In the genomic region with DNA sequence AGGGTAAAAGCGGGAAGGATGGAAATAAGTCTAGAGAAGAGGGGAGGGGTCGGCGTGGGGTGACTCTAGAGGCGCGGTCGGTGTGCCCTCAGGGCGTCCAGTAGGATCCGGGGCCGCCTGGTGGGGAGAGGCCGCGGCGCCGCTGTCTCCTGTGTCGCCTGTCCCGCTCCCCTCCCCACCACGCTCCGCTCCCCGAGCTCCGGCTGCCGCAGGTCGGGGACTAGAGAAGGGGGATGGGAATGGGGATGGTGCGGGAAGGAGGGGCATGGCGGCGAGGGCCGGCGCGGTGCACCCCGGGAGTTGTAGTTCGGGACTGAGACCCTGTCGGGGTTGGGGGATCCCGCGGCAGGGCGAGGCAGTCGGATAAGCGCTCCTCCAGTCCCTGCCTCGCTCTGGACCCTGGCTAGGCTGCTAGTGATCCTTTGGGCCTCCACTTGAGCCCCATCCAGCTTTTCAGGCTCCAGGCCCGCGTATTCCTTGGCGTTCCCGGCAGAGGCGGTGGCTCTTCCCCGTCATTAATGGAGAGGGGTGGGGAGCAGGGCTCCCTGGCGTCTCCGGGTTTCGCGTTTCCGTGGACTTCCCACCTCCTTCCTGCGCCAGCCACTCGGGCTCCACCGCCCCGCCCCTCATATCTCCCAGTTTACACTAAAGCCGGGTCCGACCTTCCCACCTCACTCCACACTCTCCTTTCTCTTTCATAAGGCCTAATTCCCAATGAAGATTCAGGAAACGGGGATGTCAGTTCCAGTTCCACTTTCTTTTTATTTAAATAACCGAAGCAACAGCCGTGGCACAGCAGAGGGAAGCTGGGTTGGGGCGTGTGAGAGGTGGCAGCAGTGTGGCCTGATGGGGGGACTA, we compare ENCODE assay signal across 8 cellular contexts. TPM values are rescaled to one million over a fixed set of nuclear protein-coding genes. Genes with fewer than 3 reads are reported as not detected.
A peak's percentile ranks its signal among the peaks of the same experiment; 100 is the strongest.
DNase-seq lines count a peak whose midpoint lies in the region; ATAC-seq and TF ChIP-seq lines count a peak whose summit lies in the region.

A gene with protein sequence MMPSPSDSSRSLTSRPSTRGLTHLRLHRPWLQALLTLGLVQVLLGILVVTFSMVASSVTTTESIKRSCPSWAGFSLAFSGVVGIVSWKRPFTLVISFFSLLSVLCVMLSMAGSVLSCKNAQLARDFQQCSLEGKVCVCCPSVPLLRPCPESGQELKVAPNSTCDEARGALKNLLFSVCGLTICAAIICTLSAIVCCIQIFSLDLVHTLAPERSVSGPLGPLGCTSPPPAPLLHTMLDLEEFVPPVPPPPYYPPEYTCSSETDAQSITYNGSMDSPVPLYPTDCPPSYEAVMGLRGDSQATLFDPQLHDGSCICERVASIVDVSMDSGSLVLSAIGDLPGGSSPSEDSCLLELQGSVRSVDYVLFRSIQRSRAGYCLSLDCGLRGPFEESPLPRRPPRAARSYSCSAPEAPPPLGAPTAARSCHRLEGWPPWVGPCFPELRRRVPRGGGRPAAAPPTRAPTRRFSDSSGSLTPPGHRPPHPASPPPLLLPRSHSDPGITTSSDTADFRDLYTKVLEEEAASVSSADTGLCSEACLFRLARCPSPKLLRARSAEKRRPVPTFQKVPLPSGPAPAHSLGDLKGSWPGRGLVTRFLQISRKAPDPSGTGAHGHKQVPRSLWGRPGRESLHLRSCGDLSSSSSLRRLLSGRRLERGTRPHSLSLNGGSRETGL (minus strand): TSS at position 241 of the 858 bp plus-strand sequence. CDS start 606 bp downstream, outside the sequence.

- peak within 1 kb of the TSS; percentile 55; the same call in 1 of the 2 replicates for H3K56ac ChIP-seq in IMR-90 (ENCODE audit: extremely low read depth, insufficient read depth, low read length)

- no peak for TF ChIP-seq RAD21 in IMR-90 (IDR thresholded peaks at IDR 0.05; ENCODE audit: low read length)

- H3K4me1 ChIP-seq in IMR-90 (ENCODE audit: control insufficient read depth, insufficient read depth, low read length) = peaks cover 17% of the 10 kb centered on the region
- peaks cover 11 to 18% of the 10 kb centered on the region in 2 donors for H3K4me1 ChIP-seq in esophagus (ENCODE audit: control insufficient read depth in 2 of 2, insufficient read depth in 2 of 2, low read length in 1 of 2)
- peaks cover 12 to 19% of the 10 kb centered on the region in 2 donors for H3K4me1 ChIP-seq in mucosa of rectum (ENCODE audit: control insufficient read depth in 2 of 2, insufficient read depth in 2 of 2, low read length in 2 of 2)

- no peak within 1 kb of the TSS; the same call in 2 of the 3 replicates for H2BK15ac ChIP-seq in IMR-90 (ENCODE audit: low read depth, low read length)

- H3K9ac ChIP-seq in IMR-90 (ENCODE audit: low read depth, low read length) (peak within 1 kb of the TSS; percentile 73), mucosa of rectum (ENCODE audit: low read depth in 1 of 2, low read length in 2 of 2) (peak within 1 kb of the TSS; percentile 89 to 94)

- H2AK9ac ChIP-seq in IMR-90 (replicated peaks; ENCODE audit: low read depth, low read length, poor library complexity) = peak within 1 kb of the TSS; percentile 99

- peak within 1 kb of the TSS; percentile 94 for H4K5ac ChIP-seq in IMR-90 (ENCODE audit: low read depth, low read length)

- peak within 1 kb of the TSS; percentile 17 to 99; a peak in 3 of 4 replicates for H4K8ac ChIP-seq in IMR-90 (ENCODE audit: low read depth in 2 of 2, low read length in 2 of 2)

- 8% methylated on average over 16 of the region's 57 CpGs; no CpG with 5 or more reads in 1 of the 2 experiments for WGBS in IMR-90 (ENCODE audit: extremely low coverage in 2 of 2, insufficient read length in 1 of 2), 2 experiments
- WGBS in esophagus, 2 donors = 3 to 4% methylated on average over 49 to 57 of the region's 57 CpGs

- H3K27me3 ChIP-seq in IMR-90 (ENCODE audit: control insufficient read depth, insufficient read depth, low read length) (no peaks in the 10 kb centered on the region), esophagus (ENCODE audit: control insufficient read depth in 1 of 2, insufficient read depth in 2 of 2, low read length in 2 of 2) (no peaks in the 10 kb centered on the region), mucosa of rectum (ENCODE audit: control insufficient read depth in 2 of 2, insufficient read depth in 2 of 2, low read length in 2 of 2) (no peaks in the 10 kb centered on the region)

- ATAC-seq in GM18907 (IDR thresholded peaks at IDR 0.05; ENCODE audit: unreplicated experiment) (peak; percentile 57), IMR-90 (ENCODE audit: low read depth) (peak; percentile 86)

- peak within 1 kb of the TSS; percentile 97 for H2AK5ac ChIP-seq in IMR-90 (ENCODE audit: low read depth, low read length)

- DNase-seq in ACHN = peak; percentile 86
- peak; percentile 78 for DNase-seq in IMR-90
- DNase-seq in activated T-cell treated with anti-CD3 and anti-CD28 coated beads, Interleukin-2, amount 50 U/mL, for 48 hours = peak; percentile 84 to 88
- DNase-seq in stimulated activated CD8-positive, alpha-beta memory T cell treated with anti-CD3 and anti-CD28 coated beads, Interleukin-7, amount 100 ng/mL, for 48 hours (ENCODE audit: extremely low read depth in 1 of 2, low read depth in 1 of 2) = peak; percentile 60 to 69

- H3K27ac ChIP-seq in IMR-90 (ENCODE audit: insufficient read depth, low read length) (peak within 1 kb of the TSS; percentile 86), esophagus (ENCODE audit: low read depth in 2 of 2, low read length in 1 of 2) (peak within 1 kb of the TSS; percentile 97 to 99), mucosa of rectum (ENCODE audit: low read depth in 2 of 2, low read length in 2 of 2) (peak within 1 kb of the TSS; percentile 94 to 95)

- H3K4ac ChIP-seq in IMR-90 (ENCODE audit: low read depth, low read length) = peak within 1 kb of the TSS; percentile 99

- H2BK5ac ChIP-seq in IMR-90 (ENCODE audit: low read depth, low read length, poor library complexity, severe bottlenecking) = peak within 1 kb of the TSS; percentile 88

- peak within 1 kb of the TSS; percentile 66 for H3K18ac ChIP-seq in IMR-90 (ENCODE audit: low read depth, low read length)

- H2BK120ac ChIP-seq in IMR-90 (ENCODE audit: low read depth, low read length) = peak within 1 kb of the TSS; percentile 96

- H3K14ac ChIP-seq in IMR-90 (replicated peaks; ENCODE audit: low read depth, low read length) = peak within 1 kb of the TSS; percentile 94

- peak within 1 kb of the TSS; percentile 75; the same call in 1 of the 2 replicates for H2BK20ac ChIP-seq in IMR-90 (ENCODE audit: low read depth, low read length)

- peaks cover 4% of the 10 kb centered on the region for H3K9me1 ChIP-seq in IMR-90 (ENCODE audit: insufficient read depth, low read length)

- no peaks in the 10 kb centered on the region for H4K20me1 ChIP-seq in IMR-90 (ENCODE audit: insufficient read depth, low read length)

- TF ChIP-seq CTCF in IMR-90 (conservative IDR thresholded peaks at IDR 0.05; ENCODE audit: low read depth, low read length) = no peak

- CTCF ChIA-PET in IMR-90 (lab: Yijun Ruan, JAX) = interaction anchor here (0.6 kb wide), 1 partner anchor 725 kb away, joined by 3 read pairs; no protein-coding TSS in a partner anchor

- BruUV-seq in IMR-90 (replicated peaks; lab: Mats Ljungman, UMichigan) = no TSS peak

- dilution Hi-C loops in IMR-90 (cut with HindIII; ENCODE audit: low sequenced_read_pairs, unreplicated experiment) = no loop called here

- H3K79me1 ChIP-seq in IMR-90 (ENCODE audit: low read depth in 1 of 2, low read length in 2 of 2) = peaks cover 16 to 47% of the 10 kb centered on the region in 2 experiments

- peak within 1 kb of the TSS; percentile 98 for H2AFZ ChIP-seq in IMR-90 (replicated peaks; ENCODE audit: low read length, poor library complexity)

- intact Hi-C loops in IMR-90 (cut with micrococcal nuclease) = no loop called here

- peak within 1 kb of the TSS; percentile 99 for H3K23ac ChIP-seq in IMR-90 (ENCODE audit: low read depth, low read length)

- TF ChIP-seq POLR2A in IMR-90 (IDR thresholded peaks at IDR 0.05; ENCODE audit: low read depth, low read length) = 0 out of 2 replicates have a peak, but pooled peaks have one; percentile 33

- no peaks in the 10 kb centered on the region for H3K9me3 ChIP-seq in IMR-90 (ENCODE audit: control insufficient read depth, insufficient read depth, low read length)
- H3K9me3 ChIP-seq in esophagus (ENCODE audit: control insufficient read depth in 2 of 2, insufficient read depth in 1 of 2, low read depth in 1 of 2, low read length in 1 of 2) = no peaks in the 10 kb centered on the region
- no peaks in the 10 kb centered on the region for H3K9me3 ChIP-seq in mucosa of rectum (ENCODE audit: control insufficient read depth in 2 of 2, low read length in 2 of 2)

- in situ Hi-C loops in ACHN (cut with HindIII; ENCODE audit: low pct_ligation_motif_present, low pct_unique_long_range_greater_than_20kb, low sequenced_read_pairs) = no loop called here
- in situ Hi-C loops in IMR-90 (cut with MboI; ENCODE audit: low sequenced_read_pairs) = no loop called here

- peak within 1 kb of the TSS; percentile 93 for H4K91ac ChIP-seq in IMR-90 (ENCODE audit: insufficient read depth, low read depth, low read length)

- H3K36me3 ChIP-seq in IMR-90 (ENCODE audit: control insufficient read depth, insufficient read depth, low read length) (peaks cover 15% of the 10 kb centered on the region), esophagus (ENCODE audit: control insufficient read depth in 2 of 2, insufficient read depth in 2 of 2, low read length in 1 of 2) (peaks cover 0 to 16% of the 10 kb centered on the region in 2 donors), mucosa of rectum (ENCODE audit: control insufficient read depth in 2 of 2, insufficient read depth in 2 of 2, low read length in 2 of 2) (peaks cover 4 to 18% of the 10 kb centered on the region in 2 donors)

- POLR2A ChIA-PET in IMR-90 (lab: Charles Lee; ENCODE audit: unreplicated experiment) = interaction anchor here (0.6 kb wide), 1 partner anchor 11 kb away, joined by 6 read pairs; no protein-coding TSS in a partner anchor

- H3K4me2 ChIP-seq in IMR-90 (ENCODE audit: low read depth, low read length) = peak within 1 kb of the TSS; percentile 100

- H3K4me3 ChIP-seq in IMR-90 (ENCODE audit: insufficient read depth, low read depth, low read length) (peak within 1 kb of the TSS; percentile 71), esophagus (ENCODE audit: low read depth in 1 of 2, low read length in 2 of 2) (peak within 1 kb of the TSS; percentile 62 to 74), mucosa of rectum (ENCODE audit: low read length in 2 of 2) (peak within 1 kb of the TSS; percentile 83 to 87)

TF ChIP-seq in PFSK-1, 5 proteins besides CTCF, POLR2A, EP300 and RAD21 (continues in another document):
- TF ChIP-seq FOXP2 (optimal IDR thresholded peaks at IDR 0.05; ENCODE audit: borderline replicate concordance, extremely low read depth, extremely low read length, insufficient read depth) (no peak), POLR2AphosphoS5 (IDR thresholded peaks at IDR 0.05; ENCODE audit: low read depth, low read length) (peak; percentile 96), TAF1 (IDR thresholded peaks at IDR 0.05; ENCODE audit: borderline replicate concordance, insufficient read depth, low read length) (peak; percentile 96)

RNA-seq across cellular contexts. Expression of the gene that starts here (rescaled TPM):
- 1.4 TPM in 2 replicates for total RNA-seq in IMR-90 (2012; rRNA removed)
- 23.8 and 27.9 TPM in 2 replicates for polyA plus RNA-seq in IMR-90 (2012; rRNA removed)
- 29.9 and 30.1 TPM in 2 replicates for polyA plus RNA-seq in IMR-90 (2012; cell fraction: cytosol; rRNA removed)
- polyA plus RNA-seq in IMR-90 (2012; cell fraction: nucleus; rRNA removed; ENCODE audit: low replicate concordance) = 26.6 and 65.5 TPM in 2 replicates
- 83.7 TPM for polyA plus RNA-seq in PFSK-1 (2012; ENCODE audit: insufficient read length, low read depth)
- polyA plus RNA-seq in esophagus = 10 to 100 TPM; 12.7 to 13.6 TPM

Comparison
In these comparisons a context has a peak if more than half of its experiments do, and no peak if none do; other contexts are left out.
1. Peak in every context shown above with its lines: DNase-seq, ATAC-seq, H3K4me3 ChIP-seq and H3K27ac ChIP-seq.